ENCODE assay signal across 15 cellular contexts in genomic region chr13:28035146-28035782, GRCh38. TPM values are rescaled to one million over a fixed set of nuclear protein-coding genes. Genes with fewer than 3 reads are reported as not detected.
DNase-seq lines count a peak whose midpoint lies in the region; TF ChIP-seq lines count a peak whose summit lies in the region.
"Had no signal": no experiment of that assay in that cellular context is flagged by ENCODE, and none has a peak within 500 bp of the region (broad histone marks: within the 10 kb centered on the region; RNA-seq: fewer than 3 reads in every experiment).

No MANE protein-coding gene starts in this region.

- TF ChIP-seq CTCF in MCF 10A (IDR thresholded peaks at IDR 0.05; ENCODE audit: unreplicated experiment): no peak
- TF ChIP-seq CTCF in breast epithelium (IDR thresholded peaks at IDR 0.05): no peak
- no peak for TF ChIP-seq CTCF in epithelial cell of esophagus (IDR thresholded peaks at IDR 0.05; ENCODE audit: insufficient read depth, low read depth, low read length, missing control alignments)
- TF ChIP-seq CTCF in left ventricle myocardium inferior (IDR thresholded peaks at IDR 0.05; ENCODE audit: borderline replicate concordance): no peak

- no peaks in the 10 kb centered on the region for H3K4me1 ChIP-seq in breast epithelium
- no peaks in the 10 kb centered on the region for H3K4me1 ChIP-seq in left ventricle myocardium inferior
- H3K4me1 ChIP-seq: pancreas, suprapubic skin had no signal

- CTCF ChIA-PET in MCF 10A (lab: Yijun Ruan, JAX): no interaction called here

- H3K9me3 Mint-ChIP-seq in MCF 10A (ENCODE audit: unreplicated experiment): no peaks in the 10 kb centered on the region
- H3K9me3 Mint-ChIP-seq: activated T-helper 1 cell treated with anti-CD3 and anti-CD28 coated beads, Interleukin-12 subunit alpha, Interleukin-12 subunit beta, Interleukin-2, Interleukin-4 antibody, amounts not matched to agents 30 ng/mL and 10 ng/mL and 1 ng/mL, durations not matched to agents 14 hours and 24 hours and 36 hours had no signal

- no TSS peak for BruUV-seq in MCF 10A (replicated peaks; lab: Mats Ljungman, UMichigan)

- no peak overlapping the region for H3K27ac Mint-ChIP-seq in MCF 10A (ENCODE audit: low read depth, unreplicated experiment)
- H3K27ac Mint-ChIP-seq: activated T-helper 1 cell treated with anti-CD3 and anti-CD28 coated beads, Interleukin-12 subunit alpha, Interleukin-12 subunit beta, Interleukin-2, Interleukin-4 antibody, amounts not matched to agents 30 ng/mL and 10 ng/mL and 1 ng/mL, durations not matched to agents 14 hours and 24 hours and 36 hours had no signal

- DNase-seq in MCF 10A (ENCODE audit: unreplicated experiment) (peak; percentile 33), breast epithelium (ENCODE audit: low spot score in 2 of 2) (no peak), NCI-H2029 treated with DMSO at 0.1 percent for 48 hours (lab: John Stamatoyannopoulos, UW) (peak; percentile 72), epithelial cell of esophagus (ENCODE audit: low read depth) (peak; percentile 68), AML-193 (lab: John Stamatoyannopoulos, UW) (no peak), left ventricle myocardium inferior (no peak), HCEC 1CT (no peak)
- DNase-seq in stimulated activated CD4-positive, alpha-beta T cell treated with anti-CD3 and anti-CD28 coated beads, Interleukin-15, amount 100 ng/mL, for 24 hours: no peak
- DNase-seq: aorta, dorsolateral prefrontal cortex, pancreas, T-helper 17 cell had no signal

- H3K36me3 Mint-ChIP-seq in MCF 10A (ENCODE audit: insufficient read depth, unreplicated experiment): no peaks in the 10 kb centered on the region

- intact Hi-C loops in MCF 10A (cut with micrococcal nuclease): no loop called here
- intact Hi-C loops in breast epithelium (cut with DNase I; ENCODE audit: low total_unique reads): no loop called here
- intact Hi-C loops in left ventricle myocardium inferior (cut with micrococcal nuclease): no loop called here

- no peak overlapping the region for H3K4me3 Mint-ChIP-seq in MCF 10A (ENCODE audit: unreplicated experiment)
- H3K4me3 Mint-ChIP-seq: activated T-helper 1 cell treated with anti-CD3 and anti-CD28 coated beads, Interleukin-12 subunit alpha, Interleukin-12 subunit beta, Interleukin-2, Interleukin-4 antibody, amounts not matched to agents 30 ng/mL and 10 ng/mL and 1 ng/mL, durations not matched to agents 14 hours and 24 hours and 36 hours; T-helper 17 cell had no signal

- no peaks in the 10 kb centered on the region for H3K27me3 ChIP-seq in breast epithelium
- H3K27me3 ChIP-seq in left ventricle myocardium inferior (ENCODE audit: low read depth): peaks cover 76% of the 10 kb centered on the region
- H3K27me3 ChIP-seq: pancreas had no signal

- POLR2A ChIA-PET in MCF 10A (lab: Yijun Ruan, JAX): no interaction called here

- H3K27me3 Mint-ChIP-seq in MCF 10A (ENCODE audit: insufficient read depth, unreplicated experiment): peaks cover 7% of the 10 kb centered on the region

- H3K4me3 ChIP-seq in breast epithelium: no peak overlapping the region
- no peak overlapping the region for H3K4me3 ChIP-seq in epithelial cell of esophagus (ENCODE audit: low read length)
- no peak overlapping the region for H3K4me3 ChIP-seq in left ventricle myocardium inferior
- H3K4me3 ChIP-seq: dorsolateral prefrontal cortex, pancreas, suprapubic skin had no signal

- H3K27ac ChIP-seq in breast epithelium (no peak overlapping the region), left ventricle myocardium inferior (replicated peaks) (no peak overlapping the region)
- H3K27ac ChIP-seq: dorsolateral prefrontal cortex, pancreas, suprapubic skin had no signal

- H3K9me3 ChIP-seq in breast epithelium: no peaks in the 10 kb centered on the region
- H3K9me3 ChIP-seq in left ventricle myocardium inferior (replicated peaks): no peaks in the 10 kb centered on the region
- H3K9me3 ChIP-seq: pancreas, suprapubic skin had no signal

- H3K36me3 ChIP-seq in breast epithelium (no peaks in the 10 kb centered on the region), left ventricle myocardium inferior (no peaks in the 10 kb centered on the region)
- H3K36me3 ChIP-seq: pancreas, suprapubic skin had no signal

- TF ChIP-seq POLR2A in breast epithelium (IDR thresholded peaks at IDR 0.05): no peak

- H3K4me1 Mint-ChIP-seq in MCF 10A (ENCODE audit: insufficient read depth, unreplicated experiment): peaks cover 7% of the 10 kb centered on the region
- H3K4me1 Mint-ChIP-seq: T-helper 17 cell had no signal

RNA-seq across cellular contexts. Expression of gene URAD, which starts 46.8 kb away (rescaled TPM):
- total RNA-seq in MCF 10A (2022) (not detected in 2 replicates), breast epithelium (1 to 10 TPM in 1 of 3 donors, under 1 TPM in 1, not detected in 1; 0.32 to 1.3 TPM), left ventricle myocardium inferior (not detected)
- total RNA-seq: activated T-helper 1 cell treated with anti-CD3 and anti-CD28 coated beads, Interleukin-12 subunit alpha, Interleukin-12 subunit beta, Interleukin-2, Interleukin-4 antibody, amounts not matched to agents 30 ng/mL and 10 ng/mL and 1 ng/mL, durations not matched to agents 14 hours and 24 hours and 36 hours; aorta; pancreas; RPMI7951; suprapubic skin; T-helper 17 cell had no signal

Comparison
In these comparisons a context has a peak if more than half of its experiments do, and no peak if none do; other contexts are left out.
1. DNase-seq: peak in MCF 10A (single experiment), NCI-H2029 treated with DMSO at 0.1 percent for 48 hours (single experiment) and epithelial cell of esophagus (single experiment); none in breast epithelium (0 of 2), AML-193 (0 of 2), left ventricle myocardium inferior (single experiment), HCEC 1CT (single experiment) and stimulated activated CD4-positive, alpha-beta T cell treated with anti-CD3 and anti-CD28 coated beads, Interleukin-15, amount 100 ng/mL, for 24 hours (single experiment).